In genomic region chr5:133025804-133026663, GRCh38 we compare ENCODE assay signal across 1 cellular context.
TF ChIP-seq lines count a peak whose summit lies in the region.

TSS of gene ZCCHC10 (minus strand) at chr5:133026549. CDS start at chr5:133026537, 12 bp downstream.

TF ChIP-seq in HepG2, 621 proteins besides CTCF, POLR2A, EP300 and RAD21 (continued from another document and continues in another):
- TF ChIP-seq, protein P1, sequence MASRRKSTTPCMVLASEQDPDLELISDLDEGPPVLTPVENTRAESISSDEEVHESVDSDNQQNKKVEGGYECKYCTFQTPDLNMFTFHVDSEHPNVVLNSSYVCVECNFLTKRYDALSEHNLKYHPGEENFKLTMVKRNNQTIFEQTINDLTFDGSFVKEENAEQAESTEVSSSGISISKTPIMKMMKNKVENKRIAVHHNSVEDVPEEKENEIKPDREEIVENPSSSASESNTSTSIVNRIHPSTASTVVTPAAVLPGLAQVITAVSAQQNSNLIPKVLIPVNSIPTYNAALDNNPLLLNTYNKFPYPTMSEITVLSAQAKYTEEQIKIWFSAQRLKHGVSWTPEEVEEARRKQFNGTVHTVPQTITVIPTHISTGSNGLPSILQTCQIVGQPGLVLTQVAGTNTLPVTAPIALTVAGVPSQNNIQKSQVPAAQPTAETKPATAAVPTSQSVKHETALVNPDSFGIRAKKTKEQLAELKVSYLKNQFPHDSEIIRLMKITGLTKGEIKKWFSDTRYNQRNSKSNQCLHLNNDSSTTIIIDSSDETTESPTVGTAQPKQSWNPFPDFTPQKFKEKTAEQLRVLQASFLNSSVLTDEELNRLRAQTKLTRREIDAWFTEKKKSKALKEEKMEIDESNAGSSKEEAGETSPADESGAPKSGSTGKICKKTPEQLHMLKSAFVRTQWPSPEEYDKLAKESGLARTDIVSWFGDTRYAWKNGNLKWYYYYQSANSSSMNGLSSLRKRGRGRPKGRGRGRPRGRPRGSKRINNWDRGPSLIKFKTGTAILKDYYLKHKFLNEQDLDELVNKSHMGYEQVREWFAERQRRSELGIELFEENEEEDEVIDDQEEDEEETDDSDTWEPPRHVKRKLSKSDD (CRISPR knock-in tag; IDR thresholded peaks at IDR 0.05; ENCODE audit: low read depth), result 0 out of 2 replicates have a peak, but pooled peaks have one; percentile 47
- 0 out of 2 replicates have a peak, but pooled peaks have one; percentile 29 for TF ChIP-seq HNRNPL (IDR thresholded peaks at IDR 0.05; ENCODE audit: low read depth, low read length)
- no peak for TF ChIP-seq THYN1 (CRISPR knock-in tag; IDR thresholded peaks at IDR 0.05; ENCODE audit: borderline replicate concordance, low read depth)
- TF ChIP-seq ZNF207 (IDR thresholded peaks at IDR 0.05; ENCODE audit: borderline replicate concordance), result no peak
- TF ChIP-seq MAZ (IDR thresholded peaks at IDR 0.05; ENCODE audit: borderline replicate concordance, low read depth, low read length), result peak; percentile 20; the same call in 1 of the 2 replicates
- peak; percentile 78 for TF ChIP-seq MAZ (CRISPR knock-in tag; IDR thresholded peaks at IDR 0.05; ENCODE audit: low read depth)
- peak; percentile 42; the same call in 1 of the 2 replicates for TF ChIP-seq ZNF503 (CRISPR knock-in tag; IDR thresholded peaks at IDR 0.05)
- TF ChIP-seq ZBTB8A (CRISPR knock-in tag; IDR thresholded peaks at IDR 0.05; ENCODE audit: borderline replicate concordance, low read depth), result no peak
- TF ChIP-seq GATAD1 (CRISPR knock-in tag; IDR thresholded peaks at IDR 0.05), result peak; percentile 77
- TF ChIP-seq RBAK (CRISPR knock-in tag; IDR thresholded peaks at IDR 0.05), result no peak
- 0 out of 2 replicates have a peak, but pooled peaks have one; percentile 32 for TF ChIP-seq CENPT (CRISPR knock-in tag; IDR thresholded peaks at IDR 0.05; ENCODE audit: low read depth)
- TF ChIP-seq ATM (IDR thresholded peaks at IDR 0.05; ENCODE audit: borderline replicate concordance), result no peak
- no peak; the same call in 1 of the 2 replicates for TF ChIP-seq ZNF558 (CRISPR knock-in tag; IDR thresholded peaks at IDR 0.05; ENCODE audit: borderline replicate concordance)
- no peak for TF ChIP-seq CHD4 (IDR thresholded peaks at IDR 0.05; ENCODE audit: borderline replicate concordance, low read length)
- TF ChIP-seq ZNF749 (CRISPR knock-in tag; IDR thresholded peaks at IDR 0.05; ENCODE audit: borderline replicate concordance), result peak; percentile 53; the same call in 1 of the 2 replicates
- peak; percentile 41; the same call in 1 of the 2 replicates for TF ChIP-seq ZNF777 (CRISPR knock-in tag; IDR thresholded peaks at IDR 0.05)
- TF ChIP-seq DMAP1 (CRISPR knock-in tag; IDR thresholded peaks at IDR 0.05), result peak; percentile 47; the same call in 1 of the 2 replicates
- TF ChIP-seq SP1 (IDR thresholded peaks at IDR 0.05), result no peak
- 0 out of 2 replicates have a peak, but pooled peaks have one; percentile 13 for TF ChIP-seq SP1 (CRISPR knock-in tag; IDR thresholded peaks at IDR 0.05)
- TF ChIP-seq WIZ (CRISPR knock-in tag; IDR thresholded peaks at IDR 0.05), result no peak
- TF ChIP-seq ARID3A (IDR thresholded peaks at IDR 0.05; ENCODE audit: low read depth, low read length), result no peak
- TF ChIP-seq, protein P2, sequence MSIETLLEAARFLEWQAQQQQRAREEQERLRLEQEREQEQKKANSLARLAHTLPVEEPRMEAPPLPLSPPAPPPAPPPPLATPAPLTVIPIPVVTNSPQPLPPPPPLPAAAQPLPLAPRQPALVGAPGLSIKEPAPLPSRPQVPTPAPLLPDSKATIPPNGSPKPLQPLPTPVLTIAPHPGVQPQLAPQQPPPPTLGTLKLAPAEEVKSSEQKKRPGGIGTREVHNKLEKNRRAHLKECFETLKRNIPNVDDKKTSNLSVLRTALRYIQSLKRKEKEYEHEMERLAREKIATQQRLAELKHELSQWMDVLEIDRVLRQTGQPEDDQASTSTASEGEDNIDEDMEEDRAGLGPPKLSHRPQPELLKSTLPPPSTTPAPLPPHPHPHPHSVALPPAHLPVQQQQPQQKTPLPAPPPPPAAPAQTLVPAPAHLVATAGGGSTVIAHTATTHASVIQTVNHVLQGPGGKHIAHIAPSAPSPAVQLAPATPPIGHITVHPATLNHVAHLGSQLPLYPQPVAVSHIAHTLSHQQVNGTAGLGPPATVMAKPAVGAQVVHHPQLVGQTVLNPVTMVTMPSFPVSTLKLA (IDR thresholded peaks at IDR 0.05), result no peak
- 0 out of 2 replicates have a peak, but pooled peaks have one; percentile 37 for TF ChIP-seq ARNTL (CRISPR knock-in tag; IDR thresholded peaks at IDR 0.05)
- TF ChIP-seq ZNF3 (CRISPR knock-in tag; IDR thresholded peaks at IDR 0.05), result no peak
- no peak for TF ChIP-seq ZNF841 (CRISPR knock-in tag; IDR thresholded peaks at IDR 0.05; ENCODE audit: borderline replicate concordance)
- no peak for TF ChIP-seq TRIM22 (IDR thresholded peaks at IDR 0.05)
- TF ChIP-seq, protein P3, sequence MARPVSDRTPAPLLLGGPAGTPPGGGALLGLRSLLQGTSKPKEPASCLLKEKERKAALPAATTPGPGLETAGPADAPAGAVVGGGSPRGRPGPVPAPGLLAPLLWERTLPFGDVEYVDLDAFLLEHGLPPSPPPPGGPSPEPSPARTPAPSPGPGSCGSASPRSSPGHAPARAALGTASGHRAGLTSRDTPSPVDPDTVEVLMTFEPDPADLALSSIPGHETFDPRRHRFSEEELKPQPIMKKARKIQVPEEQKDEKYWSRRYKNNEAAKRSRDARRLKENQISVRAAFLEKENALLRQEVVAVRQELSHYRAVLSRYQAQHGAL (CRISPR knock-in tag; IDR thresholded peaks at IDR 0.05; ENCODE audit: not compliant biosample characterization), result no peak
- TF ChIP-seq KDM1A (CRISPR knock-in tag; IDR thresholded peaks at IDR 0.05), result no peak
- TF ChIP-seq ZNF530 (CRISPR knock-in tag; IDR thresholded peaks at IDR 0.05; ENCODE audit: low read depth), result no peak
- no peak for TF ChIP-seq ZNF75D (CRISPR knock-in tag; IDR thresholded peaks at IDR 0.05; ENCODE audit: borderline replicate concordance)
- TF ChIP-seq REL (CRISPR knock-in tag; conservative IDR thresholded peaks at IDR 0.05), result no peak
- TF ChIP-seq, protein P4, sequence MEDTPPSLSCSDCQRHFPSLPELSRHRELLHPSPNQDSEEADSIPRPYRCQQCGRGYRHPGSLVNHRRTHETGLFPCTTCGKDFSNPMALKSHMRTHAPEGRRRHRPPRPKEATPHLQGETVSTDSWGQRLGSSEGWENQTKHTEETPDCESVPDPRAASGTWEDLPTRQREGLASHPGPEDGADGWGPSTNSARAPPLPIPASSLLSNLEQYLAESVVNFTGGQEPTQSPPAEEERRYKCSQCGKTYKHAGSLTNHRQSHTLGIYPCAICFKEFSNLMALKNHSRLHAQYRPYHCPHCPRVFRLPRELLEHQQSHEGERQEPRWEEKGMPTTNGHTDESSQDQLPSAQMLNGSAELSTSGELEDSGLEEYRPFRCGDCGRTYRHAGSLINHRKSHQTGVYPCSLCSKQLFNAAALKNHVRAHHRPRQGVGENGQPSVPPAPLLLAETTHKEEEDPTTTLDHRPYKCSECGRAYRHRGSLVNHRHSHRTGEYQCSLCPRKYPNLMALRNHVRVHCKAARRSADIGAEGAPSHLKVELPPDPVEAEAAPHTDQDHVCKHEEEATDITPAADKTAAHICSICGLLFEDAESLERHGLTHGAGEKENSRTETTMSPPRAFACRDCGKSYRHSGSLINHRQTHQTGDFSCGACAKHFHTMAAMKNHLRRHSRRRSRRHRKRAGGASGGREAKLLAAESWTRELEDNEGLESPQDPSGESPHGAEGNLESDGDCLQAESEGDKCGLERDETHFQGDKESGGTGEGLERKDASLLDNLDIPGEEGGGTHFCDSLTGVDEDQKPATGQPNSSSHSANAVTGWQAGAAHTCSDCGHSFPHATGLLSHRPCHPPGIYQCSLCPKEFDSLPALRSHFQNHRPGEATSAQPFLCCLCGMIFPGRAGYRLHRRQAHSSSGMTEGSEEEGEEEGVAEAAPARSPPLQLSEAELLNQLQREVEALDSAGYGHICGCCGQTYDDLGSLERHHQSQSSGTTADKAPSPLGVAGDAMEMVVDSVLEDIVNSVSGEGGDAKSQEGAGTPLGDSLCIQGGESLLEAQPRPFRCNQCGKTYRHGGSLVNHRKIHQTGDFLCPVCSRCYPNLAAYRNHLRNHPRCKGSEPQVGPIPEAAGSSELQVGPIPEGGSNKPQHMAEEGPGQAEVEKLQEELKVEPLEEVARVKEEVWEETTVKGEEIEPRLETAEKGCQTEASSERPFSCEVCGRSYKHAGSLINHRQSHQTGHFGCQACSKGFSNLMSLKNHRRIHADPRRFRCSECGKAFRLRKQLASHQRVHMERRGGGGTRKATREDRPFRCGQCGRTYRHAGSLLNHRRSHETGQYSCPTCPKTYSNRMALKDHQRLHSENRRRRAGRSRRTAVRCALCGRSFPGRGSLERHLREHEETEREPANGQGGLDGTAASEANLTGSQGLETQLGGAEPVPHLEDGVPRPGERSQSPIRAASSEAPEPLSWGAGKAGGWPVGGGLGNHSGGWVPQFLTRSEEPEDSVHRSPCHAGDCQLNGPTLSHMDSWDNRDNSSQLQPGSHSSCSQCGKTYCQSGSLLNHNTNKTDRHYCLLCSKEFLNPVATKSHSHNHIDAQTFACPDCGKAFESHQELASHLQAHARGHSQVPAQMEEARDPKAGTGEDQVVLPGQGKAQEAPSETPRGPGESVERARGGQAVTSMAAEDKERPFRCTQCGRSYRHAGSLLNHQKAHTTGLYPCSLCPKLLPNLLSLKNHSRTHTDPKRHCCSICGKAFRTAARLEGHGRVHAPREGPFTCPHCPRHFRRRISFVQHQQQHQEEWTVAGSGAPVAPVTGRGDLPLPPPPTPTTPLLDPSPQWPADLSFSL (CRISPR knock-in tag; IDR thresholded peaks at IDR 0.05), result no peak
- TF ChIP-seq HMG20B (CRISPR knock-in tag; conservative IDR thresholded peaks at IDR 0.05), result no peak
- TF ChIP-seq TEAD2 (CRISPR knock-in tag; IDR thresholded peaks at IDR 0.05), result no peak
- TF ChIP-seq TCF12 (IDR thresholded peaks at IDR 0.05), result no peak
- TF ChIP-seq TCF12 (CRISPR knock-in tag; IDR thresholded peaks at IDR 0.05), result no peak
- TF ChIP-seq ZBTB26 (CRISPR knock-in tag; IDR thresholded peaks at IDR 0.05; ENCODE audit: borderline replicate concordance), result no peak; the same call in 1 of the 2 replicates
- no peak for TF ChIP-seq MTERF4 (CRISPR knock-in tag; IDR thresholded peaks at IDR 0.05)
- TF ChIP-seq ZNF670 (CRISPR knock-in tag; IDR thresholded peaks at IDR 0.05; ENCODE audit: borderline replicate concordance), result peak; percentile 19; the same call in 1 of the 2 replicates
- no peak for TF ChIP-seq TCF7 (IDR thresholded peaks at IDR 0.05; ENCODE audit: low read depth)
- no peak; the same call in 1 of the 2 replicates for TF ChIP-seq SIN3A (IDR thresholded peaks at IDR 0.05; ENCODE audit: borderline replicate concordance, low read depth, low read length)
- no peak for TF ChIP-seq CBX5 (CRISPR knock-in tag; IDR thresholded peaks at IDR 0.05; ENCODE audit: borderline replicate concordance)
- peak; percentile 43; the same call in 1 of the 2 replicates for TF ChIP-seq SP4 (CRISPR knock-in tag; IDR thresholded peaks at IDR 0.05)
- no peak for TF ChIP-seq ZNF570 (CRISPR knock-in tag; IDR thresholded peaks at IDR 0.05; ENCODE audit: borderline replicate concordance)
